Comparison of ENCODE assay signal across 9 cellular contexts in the genomic region with DNA sequence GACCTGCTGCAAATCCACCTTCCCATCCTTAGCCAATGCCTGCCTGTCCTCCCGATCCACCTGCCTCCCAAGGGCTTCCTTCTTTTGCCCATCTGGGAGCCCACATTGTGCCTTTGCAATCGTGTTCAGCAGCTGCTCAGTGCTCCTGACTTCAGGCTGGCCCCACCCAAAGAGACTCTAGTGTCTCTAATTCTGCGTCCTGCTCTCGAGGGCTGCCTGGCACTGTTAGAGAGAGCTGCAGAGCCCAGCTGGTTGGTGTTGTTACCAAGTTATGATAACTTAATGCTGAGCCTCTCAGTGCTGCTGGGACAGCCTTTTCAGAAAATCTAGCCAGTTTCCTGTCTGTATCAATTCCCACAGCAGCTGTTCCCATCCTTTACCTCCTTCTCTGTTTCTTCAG.
DNase-seq lines count a peak whose midpoint lies in the region; ATAC-seq and TF ChIP-seq lines count a peak whose summit lies in the region.
"Had no signal": no experiment of that assay in that cellular context is flagged by ENCODE, and none has a peak within 500 bp of the region (broad histone marks: within the 10 kb centered on the region; RNA-seq: fewer than 3 reads in every experiment).

No MANE protein-coding gene starts in this region.

- H3K9me3 ChIP-seq in PC-9 (ENCODE audit: insufficient read depth, low read depth) (no peaks in the 10 kb centered on the region), skeletal muscle satellite cell (replicated peaks; ENCODE audit: low read length) (no peaks in the 10 kb centered on the region)

- CTCF ChIA-PET in PC-9 (lab: Charles Lee): no interaction called here

- H3K4me3 ChIP-seq in PC-9 (no peak overlapping the region), fibroblast of villous mesenchyme (ENCODE audit: low read depth, low read length) (no peak overlapping the region), skeletal muscle satellite cell (ENCODE audit: low read length) (peak overlapping the region; percentile 1)

- H3K9me2 ChIP-seq in PC-9 (ENCODE audit: insufficient read depth): no peaks in the 10 kb centered on the region

- H3K4me1 ChIP-seq in PC-9 (replicated peaks; ENCODE audit: insufficient read depth): peaks cover 99% of the 10 kb centered on the region
- peaks cover 90% of the 10 kb centered on the region for H3K4me1 ChIP-seq in skeletal muscle satellite cell (ENCODE audit: control insufficient read depth, insufficient read depth, low read length)

- H3K79me2 ChIP-seq in PC-9 (ENCODE audit: low read depth): peaks cover 48% of the 10 kb centered on the region

- DNase-seq in NCI-H1105 treated with DMSO at 0.1 percent for 48 hours (lab: John Stamatoyannopoulos, UW): peak; percentile 8
- DNase-seq in NCI-H1105 (lab: John Stamatoyannopoulos, UW): no peak
- DNase-seq in PC-9: no peak
- DNase-seq in fibroblast of villous mesenchyme (ENCODE audit: low read depth): peak; percentile 39
- no peak for DNase-seq in T1000 (lab: John Stamatoyannopoulos, UW)
- DNase-seq in GM19240 (ENCODE audit: insufficient read length, low spot score): no peak

- ATAC-seq in HG03521 (IDR thresholded peaks at IDR 0.05; ENCODE audit: unreplicated experiment): no peak

- BruUV-seq in PC-9 (replicated peaks; lab: Mats Ljungman, UMichigan): TSS peak; percentile 68

- TF ChIP-seq CTCF in PC-9 (conservative IDR thresholded peaks at IDR 0.05): no peak
- no peak for TF ChIP-seq CTCF in fibroblast of villous mesenchyme (IDR thresholded peaks at IDR 0.05; ENCODE audit: insufficient read depth, low read depth, low read length)

- H3K4me2 ChIP-seq in PC-9: no peak overlapping the region
- H3K4me2 ChIP-seq in skeletal muscle satellite cell (ENCODE audit: low read length): peak overlapping the region; percentile 25

- peak overlapping the region; percentile 96 for H3K27ac ChIP-seq in PC-9
- H3K27ac ChIP-seq: WERI-Rb-1 had no signal

- POLR2A ChIA-PET in PC-9 (lab: Charles Lee; ENCODE audit: unreplicated experiment): interaction anchor here (0.6 kb wide), 1 partner anchor 28 kb away, joined by 4 read pairs; no protein-coding TSS in a partner anchor

- H3K36me3 ChIP-seq in PC-9 (ENCODE audit: low read depth) (0 out of 2 replicates have a peak, but pooled peaks cover 2% of the 10 kb centered on the region), skeletal muscle satellite cell (ENCODE audit: insufficient read depth, low read length) (no peaks in the 10 kb centered on the region)
- H3K36me3 ChIP-seq: WERI-Rb-1 had no signal

- H3K27me3 ChIP-seq in PC-9 (ENCODE audit: insufficient read depth, low read depth) (no peaks in the 10 kb centered on the region), skeletal muscle satellite cell (ENCODE audit: control insufficient read depth, insufficient read depth, low read length) (no peaks in the 10 kb centered on the region)

- intact Hi-C loops in PC-9 (cut with micrococcal nuclease; ENCODE audit: unreplicated experiment): no loop called here

- H3F3A ChIP-seq in PC-9 (ENCODE audit: insufficient read depth, low read depth): peaks cover 57% of the 10 kb centered on the region

- H4K20me1 ChIP-seq in PC-9 (ENCODE audit: insufficient read depth): no peaks in the 10 kb centered on the region

- no peak overlapping the region for H2AFZ ChIP-seq in PC-9

- H3K9ac ChIP-seq in skeletal muscle satellite cell (ENCODE audit: low read depth, low read length): peak overlapping the region; percentile 72

Comparison
In these comparisons a context has a peak if more than half of its experiments do, and no peak if none do; other contexts are left out.
1. DNase-seq: peak in NCI-H1105 treated with DMSO at 0.1 percent for 48 hours (single experiment) and fibroblast of villous mesenchyme (single experiment); none in NCI-H1105 (single experiment), PC-9 (0 of 2), T1000 (single experiment) and GM19240 (single experiment).